8 cellular contexts compared by ENCODE assay signal in the genomic region with DNA sequence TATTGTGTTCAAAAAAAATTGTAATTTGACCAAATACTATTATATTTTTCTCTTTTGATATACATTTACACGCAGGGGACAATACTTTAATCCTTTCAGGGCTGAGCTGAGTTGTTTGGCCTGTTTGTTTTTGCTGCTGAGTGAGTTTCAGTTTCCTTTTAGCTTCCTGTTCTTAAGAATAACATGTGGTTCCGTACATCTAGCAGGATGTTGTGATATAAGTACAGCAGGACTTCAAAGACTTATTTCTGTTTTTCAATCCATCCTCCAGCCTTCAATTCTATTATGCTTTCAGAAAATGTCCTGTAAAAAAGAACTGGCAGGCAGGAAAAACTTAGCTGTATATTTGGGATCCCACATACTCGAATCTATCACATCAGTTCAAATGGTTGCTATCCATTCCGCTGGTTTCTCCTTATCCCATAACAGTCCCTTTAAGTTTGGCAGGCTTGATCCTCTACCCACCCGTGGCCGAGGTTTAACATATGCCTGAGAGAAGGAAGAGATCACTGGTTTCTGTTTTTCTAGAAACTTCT.
A peak's percentile ranks its signal among the peaks of the same experiment; 100 is the strongest.
DNase-seq lines count a peak whose midpoint lies in the region; ATAC-seq lines count a peak whose summit lies in the region.

No MANE protein-coding gene starts in this region.

- peaks cover 16% of the 10 kb centered on the region for H3K36me3 Mint-ChIP-seq in activated T-helper 2 cell treated with anti-CD3 and anti-CD28 coated beads, Interferon-gamma antibody, Interleukin-2, Interleukin-4, amounts not matched to agents 10 μg/mL and 5 μg/mL and 100 μg/mL, durations not matched to agents 14 hours and 24 hours and 36 hours (ENCODE audit: low read depth)

- DNase-seq in Jurkat, Clone E6-1 (ENCODE audit: low read depth, low spot score), result peak; percentile 55
- DNase-seq in activated T-helper 2 cell treated with anti-CD3 and anti-CD28 coated beads, Interferon-gamma antibody, Interleukin-2, Interleukin-4, amounts not matched to agents 10 μg/mL and 5 μg/mL and 100 μg/mL, durations not matched to agents 14 hours and 24 hours and 36 hours (ENCODE audit: low spot score), result no peak
- peak; percentile 22 for DNase-seq in left kidney (ENCODE audit: low read depth, low spot score)
- no peak for DNase-seq in caudate nucleus (lab: John Stamatoyannopoulos, UW)
- DNase-seq in kidney tubule cell (ENCODE audit: low spot score), result no peak
- no peak for DNase-seq in substantia nigra (lab: John Stamatoyannopoulos, UW)

- peak overlapping the region; percentile 94 for H3K27ac Mint-ChIP-seq in activated T-helper 2 cell treated with anti-CD3 and anti-CD28 coated beads, Interferon-gamma antibody, Interleukin-2, Interleukin-4, amounts not matched to agents 10 μg/mL and 5 μg/mL and 100 μg/mL, durations not matched to agents 14 hours and 24 hours and 36 hours

- peak overlapping the region; percentile 28; the same call in 1 of the 2 replicates for H3K4me3 ChIP-seq in GM08714 (ENCODE audit: low read length)
- H3K4me3 ChIP-seq in Jurkat, Clone E6-1 (ENCODE audit: low read length), result no peak overlapping the region

- H3K27me3 Mint-ChIP-seq in activated T-helper 2 cell treated with anti-CD3 and anti-CD28 coated beads, Interferon-gamma antibody, Interleukin-2, Interleukin-4, amounts not matched to agents 10 μg/mL and 5 μg/mL and 100 μg/mL, durations not matched to agents 14 hours and 24 hours and 36 hours (ENCODE audit: low read depth), result no peaks in the 10 kb centered on the region

- H3K4me3 Mint-ChIP-seq in activated T-helper 2 cell treated with anti-CD3 and anti-CD28 coated beads, Interferon-gamma antibody, Interleukin-2, Interleukin-4, amounts not matched to agents 10 μg/mL and 5 μg/mL and 100 μg/mL, durations not matched to agents 14 hours and 24 hours and 36 hours (ENCODE audit: low read depth), result peak overlapping the region; percentile 71

- peak; percentile 99 for ATAC-seq in GM21526 (IDR thresholded peaks at IDR 0.05; ENCODE audit: low FRiP score, unreplicated experiment)

- intact Hi-C loops in activated T-helper 2 cell treated with anti-CD3 and anti-CD28 coated beads, Interferon-gamma antibody, Interleukin-2, Interleukin-4, amounts not matched to agents 10 μg/mL and 5 μg/mL and 100 μg/mL, durations not matched to agents 14 hours and 24 hours and 36 hours (cut with micrococcal nuclease), result loop anchor here (5.0 to 10.0 kb wide), 4 partner anchors 80 to 1205 kb away; partner anchors contain the start of genes SMIM27 and TOPORS

- H3K27ac ChIP-seq in caudate nucleus (ENCODE audit: low read depth, low read length), result no peak overlapping the region
- H3K27ac ChIP-seq in substantia nigra (ENCODE audit: low read depth, low read length, poor library complexity, severe bottlenecking), result no peak overlapping the region

- H3K9me3 Mint-ChIP-seq in activated T-helper 2 cell treated with anti-CD3 and anti-CD28 coated beads, Interferon-gamma antibody, Interleukin-2, Interleukin-4, amounts not matched to agents 10 μg/mL and 5 μg/mL and 100 μg/mL, durations not matched to agents 14 hours and 24 hours and 36 hours, result peaks cover 11% of the 10 kb centered on the region

- H3K4me1 Mint-ChIP-seq in activated T-helper 2 cell treated with anti-CD3 and anti-CD28 coated beads, Interferon-gamma antibody, Interleukin-2, Interleukin-4, amounts not matched to agents 10 μg/mL and 5 μg/mL and 100 μg/mL, durations not matched to agents 14 hours and 24 hours and 36 hours (ENCODE audit: low read depth), result peaks cover 33% of the 10 kb centered on the region

Comparison
In these comparisons a context has a peak if more than half of its experiments do, and no peak if none do; other contexts are left out.
1. DNase-seq: peak in Jurkat, Clone E6-1 (single experiment) and left kidney (single experiment); none in activated T-helper 2 cell treated with anti-CD3 and anti-CD28 coated beads, Interferon-gamma antibody, Interleukin-2, Interleukin-4, amounts not matched to agents 10 μg/mL and 5 μg/mL and 100 μg/mL, durations not matched to agents 14 hours and 24 hours and 36 hours (single experiment), caudate nucleus (0 of 61), kidney tubule cell (single experiment) and substantia nigra (0 of 49).